ENCODE assay signal across 1 cellular context in the genomic region with DNA sequence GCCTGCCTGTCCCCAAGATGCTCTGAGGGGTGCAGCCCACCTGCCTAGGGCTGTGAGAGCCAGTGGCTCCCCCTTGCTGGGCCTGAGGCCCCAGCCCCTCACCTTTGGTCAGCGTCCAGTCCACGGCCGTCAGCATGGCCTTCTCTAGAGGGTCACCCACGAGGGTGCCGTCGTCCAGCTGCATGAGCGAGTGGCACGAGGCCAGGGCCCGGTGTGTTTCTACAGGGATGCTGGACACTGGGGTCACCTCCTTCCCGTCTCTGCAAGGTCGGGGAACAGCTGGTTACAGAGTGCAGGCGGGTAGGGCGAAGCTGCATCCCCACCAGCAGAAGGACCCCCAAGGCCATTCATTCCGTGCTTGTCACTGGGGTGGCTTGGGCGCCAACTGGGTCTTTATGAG.
TF ChIP-seq lines count a peak whose summit lies in the region.

No MANE protein-coding gene starts in this region.

TF ChIP-seq in H1, 55 proteins besides CTCF, POLR2A, EP300 and RAD21:
- TF ChIP-seq RNF2 (IDR thresholded peaks at IDR 0.05; ENCODE audit: borderline replicate concordance, low read depth, low read length, missing control alignments, poor library complexity, severe bottlenecking) (no peak), CHD2 (IDR thresholded peaks at IDR 0.05; ENCODE audit: low read length) (no peak), EGR1 (IDR thresholded peaks at IDR 0.05; ENCODE audit: borderline replicate concordance, low read depth, low read length) (no peak), JUND (IDR thresholded peaks at IDR 0.05; ENCODE audit: low read length) (no peak), BACH1 (IDR thresholded peaks at IDR 0.05; ENCODE audit: low read length) (no peak), SRF (IDR thresholded peaks at IDR 0.05; ENCODE audit: low read depth, low read length) (no peak), ASH2L (IDR thresholded peaks at IDR 0.05; ENCODE audit: low read length) (no peak), SAP30 (IDR thresholded peaks at IDR 0.05; ENCODE audit: insufficient read depth, insufficient replicate concordance, low read length) (no peak), BRCA1 (IDR thresholded peaks at IDR 0.05; ENCODE audit: low read depth, low read length) (no peak), CBX8 (IDR thresholded peaks at IDR 0.05; ENCODE audit: borderline replicate concordance, low read depth, low read length) (no peak), SIRT6 (IDR thresholded peaks at IDR 0.05; ENCODE audit: low read length) (no peak), TEAD4 (IDR thresholded peaks at IDR 0.05; ENCODE audit: low read depth, low read length) (no peak)
- TF ChIP-seq, protein P1, sequence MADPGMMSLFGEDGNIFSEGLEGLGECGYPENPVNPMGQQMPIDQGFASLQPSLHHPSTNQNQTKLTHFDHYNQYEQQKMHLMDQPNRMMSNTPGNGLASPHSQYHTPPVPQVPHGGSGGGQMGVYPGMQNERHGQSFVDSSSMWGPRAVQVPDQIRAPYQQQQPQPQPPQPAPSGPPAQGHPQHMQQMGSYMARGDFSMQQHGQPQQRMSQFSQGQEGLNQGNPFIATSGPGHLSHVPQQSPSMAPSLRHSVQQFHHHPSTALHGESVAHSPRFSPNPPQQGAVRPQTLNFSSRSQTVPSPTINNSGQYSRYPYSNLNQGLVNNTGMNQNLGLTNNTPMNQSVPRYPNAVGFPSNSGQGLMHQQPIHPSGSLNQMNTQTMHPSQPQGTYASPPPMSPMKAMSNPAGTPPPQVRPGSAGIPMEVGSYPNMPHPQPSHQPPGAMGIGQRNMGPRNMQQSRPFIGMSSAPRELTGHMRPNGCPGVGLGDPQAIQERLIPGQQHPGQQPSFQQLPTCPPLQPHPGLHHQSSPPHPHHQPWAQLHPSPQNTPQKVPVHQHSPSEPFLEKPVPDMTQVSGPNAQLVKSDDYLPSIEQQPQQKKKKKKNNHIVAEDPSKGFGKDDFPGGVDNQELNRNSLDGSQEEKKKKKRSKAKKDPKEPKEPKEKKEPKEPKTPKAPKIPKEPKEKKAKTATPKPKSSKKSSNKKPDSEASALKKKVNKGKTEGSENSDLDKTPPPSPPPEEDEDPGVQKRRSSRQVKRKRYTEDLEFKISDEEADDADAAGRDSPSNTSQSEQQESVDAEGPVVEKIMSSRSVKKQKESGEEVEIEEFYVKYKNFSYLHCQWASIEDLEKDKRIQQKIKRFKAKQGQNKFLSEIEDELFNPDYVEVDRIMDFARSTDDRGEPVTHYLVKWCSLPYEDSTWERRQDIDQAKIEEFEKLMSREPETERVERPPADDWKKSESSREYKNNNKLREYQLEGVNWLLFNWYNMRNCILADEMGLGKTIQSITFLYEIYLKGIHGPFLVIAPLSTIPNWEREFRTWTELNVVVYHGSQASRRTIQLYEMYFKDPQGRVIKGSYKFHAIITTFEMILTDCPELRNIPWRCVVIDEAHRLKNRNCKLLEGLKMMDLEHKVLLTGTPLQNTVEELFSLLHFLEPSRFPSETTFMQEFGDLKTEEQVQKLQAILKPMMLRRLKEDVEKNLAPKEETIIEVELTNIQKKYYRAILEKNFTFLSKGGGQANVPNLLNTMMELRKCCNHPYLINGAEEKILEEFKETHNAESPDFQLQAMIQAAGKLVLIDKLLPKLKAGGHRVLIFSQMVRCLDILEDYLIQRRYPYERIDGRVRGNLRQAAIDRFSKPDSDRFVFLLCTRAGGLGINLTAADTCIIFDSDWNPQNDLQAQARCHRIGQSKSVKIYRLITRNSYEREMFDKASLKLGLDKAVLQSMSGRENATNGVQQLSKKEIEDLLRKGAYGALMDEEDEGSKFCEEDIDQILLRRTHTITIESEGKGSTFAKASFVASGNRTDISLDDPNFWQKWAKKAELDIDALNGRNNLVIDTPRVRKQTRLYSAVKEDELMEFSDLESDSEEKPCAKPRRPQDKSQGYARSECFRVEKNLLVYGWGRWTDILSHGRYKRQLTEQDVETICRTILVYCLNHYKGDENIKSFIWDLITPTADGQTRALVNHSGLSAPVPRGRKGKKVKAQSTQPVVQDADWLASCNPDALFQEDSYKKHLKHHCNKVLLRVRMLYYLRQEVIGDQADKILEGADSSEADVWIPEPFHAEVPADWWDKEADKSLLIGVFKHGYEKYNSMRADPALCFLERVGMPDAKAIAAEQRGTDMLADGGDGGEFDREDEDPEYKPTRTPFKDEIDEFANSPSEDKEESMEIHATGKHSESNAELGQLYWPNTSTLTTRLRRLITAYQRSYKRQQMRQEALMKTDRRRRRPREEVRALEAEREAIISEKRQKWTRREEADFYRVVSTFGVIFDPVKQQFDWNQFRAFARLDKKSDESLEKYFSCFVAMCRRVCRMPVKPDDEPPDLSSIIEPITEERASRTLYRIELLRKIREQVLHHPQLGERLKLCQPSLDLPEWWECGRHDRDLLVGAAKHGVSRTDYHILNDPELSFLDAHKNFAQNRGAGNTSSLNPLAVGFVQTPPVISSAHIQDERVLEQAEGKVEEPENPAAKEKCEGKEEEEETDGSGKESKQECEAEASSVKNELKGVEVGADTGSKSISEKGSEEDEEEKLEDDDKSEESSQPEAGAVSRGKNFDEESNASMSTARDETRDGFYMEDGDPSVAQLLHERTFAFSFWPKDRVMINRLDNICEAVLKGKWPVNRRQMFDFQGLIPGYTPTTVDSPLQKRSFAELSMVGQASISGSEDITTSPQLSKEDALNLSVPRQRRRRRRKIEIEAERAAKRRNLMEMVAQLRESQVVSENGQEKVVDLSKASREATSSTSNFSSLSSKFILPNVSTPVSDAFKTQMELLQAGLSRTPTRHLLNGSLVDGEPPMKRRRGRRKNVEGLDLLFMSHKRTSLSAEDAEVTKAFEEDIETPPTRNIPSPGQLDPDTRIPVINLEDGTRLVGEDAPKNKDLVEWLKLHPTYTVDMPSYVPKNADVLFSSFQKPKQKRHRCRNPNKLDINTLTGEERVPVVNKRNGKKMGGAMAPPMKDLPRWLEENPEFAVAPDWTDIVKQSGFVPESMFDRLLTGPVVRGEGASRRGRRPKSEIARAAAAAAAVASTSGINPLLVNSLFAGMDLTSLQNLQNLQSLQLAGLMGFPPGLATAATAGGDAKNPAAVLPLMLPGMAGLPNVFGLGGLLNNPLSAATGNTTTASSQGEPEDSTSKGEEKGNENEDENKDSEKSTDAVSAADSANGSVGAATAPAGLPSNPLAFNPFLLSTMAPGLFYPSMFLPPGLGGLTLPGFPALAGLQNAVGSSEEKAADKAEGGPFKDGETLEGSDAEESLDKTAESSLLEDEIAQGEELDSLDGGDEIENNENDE (IDR thresholded peaks at IDR 0.05; ENCODE audit: insufficient replicate concordance, low read length): no peak
- TF ChIP-seq, protein P2, sequence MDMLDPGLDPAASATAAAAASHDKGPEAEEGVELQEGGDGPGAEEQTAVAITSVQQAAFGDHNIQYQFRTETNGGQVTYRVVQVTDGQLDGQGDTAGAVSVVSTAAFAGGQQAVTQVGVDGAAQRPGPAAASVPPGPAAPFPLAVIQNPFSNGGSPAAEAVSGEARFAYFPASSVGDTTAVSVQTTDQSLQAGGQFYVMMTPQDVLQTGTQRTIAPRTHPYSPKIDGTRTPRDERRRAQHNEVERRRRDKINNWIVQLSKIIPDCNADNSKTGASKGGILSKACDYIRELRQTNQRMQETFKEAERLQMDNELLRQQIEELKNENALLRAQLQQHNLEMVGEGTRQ (IDR thresholded peaks at IDR 0.05; ENCODE audit: low read length): no peak
